ENCODE assay signal across 28 cellular contexts in genomic region chr7:144606231-144606630, GRCh38.
DNase-seq lines count a peak whose midpoint lies in the region; ATAC-seq and TF ChIP-seq lines count a peak whose summit lies in the region.
"Had no signal": no experiment of that assay in that cellular context is flagged by ENCODE, and none has a peak within 500 bp of the region (broad histone marks: within the 10 kb centered on the region; RNA-seq: fewer than 3 reads in every experiment).

No MANE protein-coding gene starts in this region.

- H3K79me2 ChIP-seq in mammary epithelial cell (ENCODE audit: insufficient read depth, low read length) = no peaks in the 10 kb centered on the region

- CTCF ChIA-PET in mammary epithelial cell (lab: Charles Lee; ENCODE audit: low non-redundant PET) = no interaction called here

- H3K27me3 ChIP-seq in brain microvascular endothelial cell (replicated peaks) = no peaks in the 10 kb centered on the region
- peaks cover 2% of the 10 kb centered on the region for H3K27me3 ChIP-seq in mammary epithelial cell (ENCODE audit: insufficient read depth, low read length)
- H3K27me3 ChIP-seq: SJSA1 had no signal

- dilution Hi-C loops in mammary epithelial cell (cut with HindIII; ENCODE audit: low sequenced_read_pairs) = no loop called here

- H3K9me3 ChIP-seq in mammary epithelial cell (replicated peaks; ENCODE audit: insufficient read depth, low read length) = no peaks in the 10 kb centered on the region
- H3K9me3 ChIP-seq: HAP-1, SJSA1 had no signal

- H3K4me3 Mint-ChIP-seq in naive thymus-derived CD8-positive, alpha-beta T cell = no peak overlapping the region
- H3K4me3 Mint-ChIP-seq: GM23338, HFFc6 had no signal

- H3K4me1 Mint-ChIP-seq in naive thymus-derived CD8-positive, alpha-beta T cell = no peaks in the 10 kb centered on the region
- H3K4me1 Mint-ChIP-seq: GM23338 had no signal

- H3K9me3 Mint-ChIP-seq in naive thymus-derived CD8-positive, alpha-beta T cell = peaks cover 0 to 3% (median 0%) of the 10 kb centered on the region in 9 donors
- H3K9me3 Mint-ChIP-seq: GM23338 had no signal

- intact Hi-C loops in mammary epithelial cell (cut with micrococcal nuclease) = no loop called here

- H3K9ac ChIP-seq in mammary epithelial cell (ENCODE audit: insufficient read depth, low read length) = no peak overlapping the region

- TF ChIP-seq CTCF in brain microvascular endothelial cell (IDR thresholded peaks at IDR 0.05; ENCODE audit: low read depth, low read length, missing control alignments) (no peak), retinal pigment epithelial cell (conservative IDR thresholded peaks at IDR 0.05; ENCODE audit: low read depth, low read length) (no peak), mammary epithelial cell (conservative IDR thresholded peaks at IDR 0.05 in 1 of 2, IDR thresholded peaks at IDR 0.05 in 1 of 2; ENCODE audit: extremely low read depth in 1 of 2, insufficient read depth in 1 of 2, low read depth in 1 of 2, low read length in 2 of 2) (no peak)

- H3K27me3 Mint-ChIP-seq in naive thymus-derived CD8-positive, alpha-beta T cell = no peaks in the 10 kb centered on the region

- no peaks in the 10 kb centered on the region for H4K20me1 ChIP-seq in mammary epithelial cell (ENCODE audit: insufficient read depth, low read length)

- peaks cover 17 to 58% (median 39%) of the 10 kb centered on the region in 3 donors for H3K36me3 Mint-ChIP-seq in naive thymus-derived CD8-positive, alpha-beta T cell

- POLR2A ChIA-PET in naive thymus-derived CD8-positive, alpha-beta T cell (lab: Charles Lee) = no interaction called here

- ATAC-seq in naive thymus-derived CD8-positive, alpha-beta T cell = no peak
- ATAC-seq: GM12878, GM23338, HepG2 had no signal

- no peak overlapping the region for H2AFZ ChIP-seq in mammary epithelial cell (ENCODE audit: low read depth, low read length)
- H2AFZ ChIP-seq: GM23338 had no signal

- H3K4me2 ChIP-seq in mammary epithelial cell (ENCODE audit: insufficient read depth, low read depth, low read length) = no peak overlapping the region
- H3K4me2 ChIP-seq: GM23338 had no signal

- no peak overlapping the region for H3K27ac Mint-ChIP-seq in naive thymus-derived CD8-positive, alpha-beta T cell
- H3K27ac Mint-ChIP-seq: GM23338, HFFc6 had no signal

- no peaks in the 10 kb centered on the region for H3K36me3 ChIP-seq in brain microvascular endothelial cell (replicated peaks)
- H3K36me3 ChIP-seq in mammary epithelial cell (ENCODE audit: insufficient read depth, low read length) = no peaks in the 10 kb centered on the region
- H3K36me3 ChIP-seq: HAP-1, SJSA1 had no signal

- no TSS peak for BruUV-seq in mammary epithelial cell (replicated peaks; lab: Mats Ljungman, UMichigan)

- H3K4me3 ChIP-seq in brain microvascular endothelial cell (ENCODE audit: low read depth, low read length) = no peak overlapping the region
- no peak overlapping the region for H3K4me3 ChIP-seq in retinal pigment epithelial cell (ENCODE audit: low read length)
- no peak overlapping the region for H3K4me3 ChIP-seq in mammary epithelial cell (replicated peaks in 1 of 3; ENCODE audit: insufficient read depth in 1 of 3, low read depth in 2 of 3, low read length in 3 of 3)
- H3K4me3 ChIP-seq: GM12878, GM23338, HAP-1, SJSA1 had no signal

- WGBS in mammary epithelial cell (ENCODE audit: low coverage, missing lambda C conversion rate) = 83% methylated on average over 4 of the region's 4 CpGs

- DNase-seq in A172 (ENCODE audit: low spot score) (peak; percentile 50), NCI-H82 (lab: John Stamatoyannopoulos, UW) (peak; percentile 71), brain microvascular endothelial cell (peak; percentile 2), retinal pigment epithelial cell (ENCODE audit: low read depth) (peak; percentile 36), mammary epithelial cell (no peak), ecto neural progenitor cell (ENCODE audit: low spot score) (no peak), activated gamma-delta T cell treated with Interleukin-2 at 50 U/mL for 16 hours (no peak)
- DNase-seq in naive thymus-derived CD8-positive, alpha-beta T cell = no peak
- DNase-seq: 8988T, DMS53, EL, GDM1, HFFc6, Karpas-422, NCI-H1092, NCI-H1436, NCI-H187, NCI-H2081 treated with DMSO at 0.1 percent for 48 hours, NCI-H2171, NCI-H345, NCI-H510A treated with DMSO at 0.1 percent for 48 hours, Right ventricle myocardium superior, RPMI8226 had no signal

- H3K4me1 ChIP-seq in mammary epithelial cell (ENCODE audit: insufficient read depth, low read length) = no peaks in the 10 kb centered on the region
- H3K4me1 ChIP-seq: SJSA1 had no signal

- H3K27ac ChIP-seq in brain microvascular endothelial cell = no peak overlapping the region
- H3K27ac ChIP-seq in mammary epithelial cell (ENCODE audit: insufficient read depth, low read depth, low read length) = no peak overlapping the region
- H3K27ac ChIP-seq: SJSA1 had no signal

- in situ Hi-C loops in brain microvascular endothelial cell (cut with HindIII; ENCODE audit: low pct_ligation_motif_present, low sequenced_read_pairs) (no loop called here), mammary epithelial cell (cut with MboI; ENCODE audit: low sequenced_read_pairs in 2 of 2) (no loop called here)

Comparison
In these comparisons a context has a peak if more than half of its experiments do, and no peak if none do; other contexts are left out.
1. DNase-seq: peak in A172 (single experiment), NCI-H82 (single experiment), brain microvascular endothelial cell (single experiment) and retinal pigment epithelial cell (single experiment); none in naive thymus-derived CD8-positive, alpha-beta T cell (0 of 10), mammary epithelial cell (single experiment), ecto neural progenitor cell (single experiment) and activated gamma-delta T cell treated with Interleukin-2 at 50 U/mL for 16 hours (single experiment).